Comparison of ENCODE assay signal across 10 cellular contexts in genomic region chr1:156118175-156118868, GRCh38. TPM values are rescaled to one million over a fixed set of nuclear protein-coding genes. Genes with fewer than 3 reads are reported as not detected.
DNase-seq lines count a peak whose midpoint lies in the region; ATAC-seq and TF ChIP-seq lines count a peak whose summit lies in the region.
"Had no signal": no experiment of that assay in that cellular context is flagged by ENCODE, and none has a peak within 500 bp of the region (broad histone marks: within the 10 kb centered on the region; RNA-seq: fewer than 3 reads in every experiment).

No MANE protein-coding gene starts in this region.

- intact Hi-C loops in activated CD4-positive, alpha-beta T cell treated with anti-CD3 and anti-CD28 coated beads for 36 hours (cut with DNase I, micrococcal nuclease): no loop called here
- intact Hi-C loops in lower leg skin (cut with DNase I; ENCODE audit: low total_unique reads): no loop called here
- intact Hi-C loops in transverse colon (cut with DNase I; ENCODE audit: low total_unique reads): no loop called here

- peaks cover 41% of the 10 kb centered on the region for H3K4me1 Mint-ChIP-seq in activated CD4-positive, alpha-beta T cell treated with anti-CD3 and anti-CD28 coated beads for 36 hours

- H3K36me3 Mint-ChIP-seq in activated CD4-positive, alpha-beta T cell treated with anti-CD3 and anti-CD28 coated beads for 36 hours (ENCODE audit: low read depth): peaks cover 21% of the 10 kb centered on the region

- peak overlapping the region; percentile 55 for H3K4me3 Mint-ChIP-seq in activated CD4-positive, alpha-beta T cell treated with anti-CD3 and anti-CD28 coated beads for 36 hours

- no peak for ATAC-seq in activated CD4-positive, alpha-beta T cell treated with anti-CD3 and anti-CD28 coated beads for 36 hours
- no peak for ATAC-seq in HG02642 (IDR thresholded peaks at IDR 0.05; ENCODE audit: poor library complexity, unreplicated experiment)
- no peak for ATAC-seq in HG02840 (IDR thresholded peaks at IDR 0.05; ENCODE audit: low FRiP score, unreplicated experiment)

- H3K27ac ChIP-seq in cingulate gyrus (ENCODE audit: low read depth, low read length): peak overlapping the region; percentile 61
- peak overlapping the region; percentile 96 to 100 (median 98) for H3K27ac ChIP-seq in transverse colon

- no peak overlapping the region for H3K27ac Mint-ChIP-seq in activated CD4-positive, alpha-beta T cell treated with anti-CD3 and anti-CD28 coated beads for 36 hours

- no peaks in the 10 kb centered on the region for H3K9me3 ChIP-seq in transverse colon
- H3K9me3 ChIP-seq: BLaER1 treated with 17β-estradiol and CSF1 and Interleukin-3, amounts not matched to agents 10 nM and 100 nM had no signal

- H3K9me3 Mint-ChIP-seq in activated CD4-positive, alpha-beta T cell treated with anti-CD3 and anti-CD28 coated beads for 36 hours (ENCODE audit: low read depth): no peaks in the 10 kb centered on the region

- H3K27me3 ChIP-seq in transverse colon: no peaks in the 10 kb centered on the region

- TF ChIP-seq POLR2A in lower leg skin (IDR thresholded peaks at IDR 0.05): no peak
- peak; percentile 92 for TF ChIP-seq POLR2A in transverse colon (IDR thresholded peaks at IDR 0.05)

- no peak for TF ChIP-seq EP300 in transverse colon (IDR thresholded peaks at IDR 0.05; ENCODE audit: low read depth)

- H3K4me3 ChIP-seq in lower leg skin (ENCODE audit: low read depth, poor library complexity, severe bottlenecking) (peak overlapping the region; percentile 4), transverse colon (peak overlapping the region; percentile 5 to 99 (median 77))
- H3K4me3 ChIP-seq: BLaER1 treated with 17β-estradiol and CSF1 and Interleukin-3, amounts not matched to agents 10 nM and 100 nM had no signal

- TF ChIP-seq CTCF in lower leg skin (IDR thresholded peaks at IDR 0.05): no peak
- TF ChIP-seq CTCF in transverse colon (IDR thresholded peaks at IDR 0.05): no peak
- TF ChIP-seq CTCF in GM20000 (IDR thresholded peaks at IDR 0.05; ENCODE audit: extremely low read depth, missing control alignments): no peak

- CTCF ChIA-PET in activated CD4-positive, alpha-beta T cell treated with anti-CD3 and anti-CD28 coated beads for 36 hours (lab: Charles Lee): interaction anchor here (0.6 to 29.1 kb wide), 7 partner anchors 10 to 411 kb away, joined by 3 to 929 read pairs (median 3); partner anchors contain the start of gene MEX3A

- no peak for DNase-seq in activated CD4-positive, alpha-beta T cell treated with anti-CD3 and anti-CD28 coated beads for 36 hours
- DNase-seq in activated CD4-positive, alpha-beta T cell treated with anti-CD3 and anti-CD28 coated beads, Interleukin-2, amount 50 U/mL, for 48 hours: no peak
- DNase-seq in lower leg skin (ENCODE audit: low spot score in 2 of 2) (peak in 1 of 2 donors; percentile 95), transverse colon (peak; percentile 88), GM20000 (ENCODE audit: low spot score) (no peak)
- DNase-seq: NCI-H2081 treated with DMSO at 0.1 percent for 48 hours had no signal

- in situ Hi-C loops in transverse colon (cut with MboI; ENCODE audit: low pct_ligation_motif_present in 1 of 4, low pct_unique_long_range_greater_than_20kb in 1 of 4, low sequenced_read_pairs in 3 of 4): no loop called here

- H3K4me1 ChIP-seq in transverse colon: peaks cover 40 to 81% (median 78%) of the 10 kb centered on the region in 4 donors

- H3K27me3 Mint-ChIP-seq in activated CD4-positive, alpha-beta T cell treated with anti-CD3 and anti-CD28 coated beads for 36 hours: peaks cover 15% of the 10 kb centered on the region

- WGBS in lower leg skin, 2 donors: 6 to 8% methylated on average over 8 of the region's 8 CpGs
- 17% methylated on average over 8 of the region's 8 CpGs; no CpG with 5 or more reads in 1 of the 2 donors for WGBS in transverse colon (ENCODE audit: low coverage in 1 of 2), 2 donors

- H3K36me3 ChIP-seq in transverse colon: no peaks in the 10 kb centered on the region
- H3K36me3 ChIP-seq: BLaER1 treated with 17β-estradiol and CSF1 and Interleukin-3, amounts not matched to agents 10 nM and 100 nM had no signal

- POLR2A ChIA-PET in activated CD4-positive, alpha-beta T cell treated with anti-CD3 and anti-CD28 coated beads for 36 hours (lab: Charles Lee): interaction anchor here (0.6 to 1.6 kb wide), 4 partner anchors 9 to 36 kb away, joined by 3 to 10 read pairs (median 7); no protein-coding TSS in a partner anchor

RNA-seq across cellular contexts. Expression of gene LMNA, which starts 3.8 kb away (rescaled TPM):
- 100 to 1,000 TPM; 184 to 218 TPM for total RNA-seq in activated CD4-positive, alpha-beta T cell treated with anti-CD3 and anti-CD28 coated beads for 36 hours
- total RNA-seq in lower leg skin: 100 to 1,000 TPM; 530 to 611 (median 555) TPM
- 100 to 1,000 TPM; 300 to 999 (median 324) TPM for total RNA-seq in transverse colon

RNA-seq across cellular contexts. Expression of gene SEMA4A, which starts 35.1 kb away (rescaled TPM):
- 10 to 100 TPM; 53.3 to 64.5 TPM for total RNA-seq in activated CD4-positive, alpha-beta T cell treated with anti-CD3 and anti-CD28 coated beads for 36 hours
- total RNA-seq in lower leg skin (10 to 100 TPM; 30.5 to 45.4 (median 41.4) TPM), transverse colon (1 to 10 TPM in 3 of 4 donors, not detected in 1; 2.6 to 6.0 (median 4.8) TPM)

RNA-seq across cellular contexts. Expression of gene MEX3A, which starts 36.1 kb away (rescaled TPM):
- under 1 TPM; 0.48 to 0.79 TPM for total RNA-seq in activated CD4-positive, alpha-beta T cell treated with anti-CD3 and anti-CD28 coated beads for 36 hours
- total RNA-seq in lower leg skin (1 to 10 TPM in 1 of 4 donors, under 1 TPM in 3; 0.21 to 1.1 (median 0.67) TPM), transverse colon (under 1 TPM in 3 of 4 donors, not detected in 1; 0.14 to 0.60 (median 0.48) TPM)

RNA-seq across cellular contexts. Expression of gene RAB25, which starts 57.4 kb away (rescaled TPM):
- under 1 TPM; 0.46 to 0.77 TPM for total RNA-seq in activated CD4-positive, alpha-beta T cell treated with anti-CD3 and anti-CD28 coated beads for 36 hours
- total RNA-seq in lower leg skin: 100 to 1,000 TPM; 211 to 281 (median 251) TPM
- total RNA-seq in transverse colon: 100 to 1,000 TPM; 140 to 213 (median 174) TPM

Comparison
In these comparisons a context has a peak if more than half of its experiments do, and no peak if none do; other contexts are left out.
1. RNA of gene SEMA4A, which starts 35.1 kb away (total RNA-seq): 53.3 to 64.5 TPM in activated CD4-positive, alpha-beta T cell treated with anti-CD3 and anti-CD28 coated beads for 36 hours and 30.5 to 45.4 TPM in lower leg skin; 2.6 to 6.0 TPM in transverse colon; every median in the first group is over 4 times any median in the second.